ENCODE assay signal across 12 cellular contexts in the genomic region with DNA sequence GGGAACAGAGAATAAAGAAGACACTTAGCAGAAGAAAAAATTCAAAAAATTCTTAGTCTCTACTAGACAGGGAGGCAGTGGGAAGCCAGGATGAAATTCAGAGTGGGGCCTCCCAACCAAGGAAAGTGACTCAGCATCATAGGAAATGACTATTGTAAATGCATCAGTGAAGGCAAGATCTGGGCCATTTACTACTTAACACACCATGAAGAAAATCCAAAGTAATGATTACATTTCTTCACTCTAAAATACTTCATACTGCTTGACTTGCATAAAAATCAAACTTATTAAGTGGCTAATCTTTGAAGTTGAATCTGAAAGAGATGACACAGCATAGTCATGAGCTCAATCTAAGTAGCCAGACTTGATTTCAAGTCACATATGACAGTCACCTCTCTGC.
"Had no signal": no experiment of that assay in that cellular context is flagged by ENCODE, and none has a peak within 500 bp of the region (broad histone marks: within the 10 kb centered on the region; RNA-seq: fewer than 3 reads in every experiment).

No MANE protein-coding gene starts in this region.

- H3K9me3 ChIP-seq: breast epithelium, thoracic aorta had no signal

- H3K27ac ChIP-seq: breast epithelium, pancreas, thoracic aorta had no signal

- H3K4me3 ChIP-seq: breast epithelium, pancreas, thoracic aorta had no signal

- H3K4me1 Mint-ChIP-seq: activated T-helper 17 cell treated with anti-CD3 and anti-CD28 coated beads, Interleukin-2, amount 50 U/mL, for 72 hours; naive B cell; stimulated activated effector memory CD8-positive, alpha-beta T cell treated with anti-CD3 and anti-CD28 coated beads, Interleukin-12 subunit alpha, Interleukin-12 subunit beta, amount 100 ng/mL, for 72 hours had no signal

- H3K27ac Mint-ChIP-seq: activated T-helper 17 cell treated with anti-CD3 and anti-CD28 coated beads, Interleukin-2, amount 50 U/mL, for 72 hours; naive B cell; stimulated activated effector memory CD8-positive, alpha-beta T cell treated with anti-CD3 and anti-CD28 coated beads, Interleukin-12 subunit alpha, Interleukin-12 subunit beta, amount 100 ng/mL, for 72 hours had no signal

- H3K4me3 Mint-ChIP-seq: activated T-helper 17 cell treated with anti-CD3 and anti-CD28 coated beads, Interleukin-2, amount 50 U/mL, for 72 hours; naive B cell; stimulated activated effector memory CD8-positive, alpha-beta T cell treated with anti-CD3 and anti-CD28 coated beads, Interleukin-12 subunit alpha, Interleukin-12 subunit beta, amount 100 ng/mL, for 72 hours had no signal

- ATAC-seq: activated T-helper 17 cell treated with anti-CD3 and anti-CD28 coated beads, Interleukin-2, amount 50 U/mL, for 72 hours; esophagus mucosa; pancreas; stimulated activated effector memory CD8-positive, alpha-beta T cell treated with anti-CD3 and anti-CD28 coated beads, Interleukin-12 subunit alpha, Interleukin-12 subunit beta, amount 100 ng/mL, for 72 hours had no signal

- H3K36me3 Mint-ChIP-seq: stimulated activated effector memory CD8-positive, alpha-beta T cell treated with anti-CD3 and anti-CD28 coated beads, Interleukin-12 subunit alpha, Interleukin-12 subunit beta, amount 100 ng/mL, for 72 hours had no signal

- H3K36me3 ChIP-seq: breast epithelium, pancreas, thoracic aorta had no signal

- DNase-seq: activated CD4-positive, CD25-positive, alpha-beta regulatory T cell treated with anti-CD3 and anti-CD28 coated beads, Interleukin-2, amount 50 U/mL, for 72 hours; activated naive CD4-positive, alpha-beta T cell treated with Interleukin-2 at 50 U/mL for 16 hours; aorta; dermis blood vessel endothelial cell; naive B cell; pancreas; stimulated activated CD4-positive, alpha-beta T cell treated with anti-CD3 and anti-CD28 coated beads, Interleukin-2, amount 100 ng/mL, for 24 hours had no signal

- H3K27me3 Mint-ChIP-seq: activated T-helper 17 cell treated with anti-CD3 and anti-CD28 coated beads, Interleukin-2, amount 50 U/mL, for 72 hours; naive B cell had no signal

- H3K27me3 ChIP-seq: breast epithelium, pancreas had no signal

- H3K4me1 ChIP-seq: breast epithelium, pancreas had no signal

- FAIRE-seq: pancreas had no signal
